17 cellular contexts compared by ENCODE assay signal in genomic region chr11:132286106-132286505, GRCh38.
DNase-seq lines count a peak whose midpoint lies in the region; ATAC-seq and TF ChIP-seq lines count a peak whose summit lies in the region.
"Had no signal": no experiment of that assay in that cellular context is flagged by ENCODE, and none has a peak within 500 bp of the region (broad histone marks: within the 10 kb centered on the region; RNA-seq: fewer than 3 reads in every experiment).

No MANE protein-coding gene starts in this region.

- H3K9me3 ChIP-seq in right cardiac atrium (ENCODE audit: control insufficient read depth, low read length) (no peaks in the 10 kb centered on the region), neuronal stem cell (replicated peaks in 1 of 2; ENCODE audit: control insufficient read depth in 2 of 2, insufficient read depth in 1 of 2, low read depth in 1 of 2, low read length in 2 of 2) (no peaks in the 10 kb centered on the region)
- H3K9me3 ChIP-seq: BLaER1, HAP-1 had no signal

- H3K4ac ChIP-seq in neuronal stem cell (ENCODE audit: low read length): no peak overlapping the region

- H3K27me3 Mint-ChIP-seq in brain: no peaks in the 10 kb centered on the region

- H2BK120ac ChIP-seq in neuronal stem cell (ENCODE audit: low read depth, low read length): no peak overlapping the region

- no peak overlapping the region for H2BK15ac ChIP-seq in neuronal stem cell (ENCODE audit: low read length)

- intact Hi-C loops in Right ventricle myocardium superior (cut with DNase I) (no loop called here), left cardiac atrium (cut with DNase I) (no loop called here), right cardiac atrium (cut with DNase I) (no loop called here)

- no peaks in the 10 kb centered on the region for H3K79me1 ChIP-seq in neuronal stem cell (ENCODE audit: low read depth, low read length)

- H3K4me2 ChIP-seq in neuronal stem cell (ENCODE audit: insufficient read depth, low read length, poor library complexity, severe bottlenecking): no peak overlapping the region
- H3K4me2 ChIP-seq: BLaER1 had no signal

- no peak for TF ChIP-seq CTCF in brain (conservative IDR thresholded peaks at IDR 0.05)

- H3K27ac ChIP-seq in right cardiac atrium (ENCODE audit: low read length) (peak overlapping the region; percentile 96), neuronal stem cell (replicated peaks; ENCODE audit: low read length) (no peak overlapping the region)
- H3K27ac ChIP-seq: BLaER1, GM23248, HL-60 had no signal

- H3K4me1 Mint-ChIP-seq in brain: peaks cover 40% of the 10 kb centered on the region
- H3K4me1 Mint-ChIP-seq: CD14-positive monocyte; CD4-positive, alpha-beta memory T cell had no signal

- no peaks in the 10 kb centered on the region for H3K9me3 Mint-ChIP-seq in brain

- no peak overlapping the region for H3K4me3 ChIP-seq in right cardiac atrium (ENCODE audit: low read length)
- H3K4me3 ChIP-seq in neuronal stem cell (ENCODE audit: low read length in 2 of 2): no peak overlapping the region
- H3K4me3 ChIP-seq: BLaER1, GM23248, HAP-1 had no signal

- ATAC-seq in Right ventricle myocardium superior (ENCODE audit: poor library complexity) (peak; percentile 87), left cardiac atrium (peak; percentile 30 to 52), right cardiac atrium (peak in 1 of 2 donors; percentile 45), HG03159 (IDR thresholded peaks at IDR 0.05; ENCODE audit: unreplicated experiment) (no peak), GM21423 (IDR thresholded peaks at IDR 0.05; ENCODE audit: unreplicated experiment) (no peak)

- H2BK12ac ChIP-seq in neuronal stem cell (ENCODE audit: low read length): no peak overlapping the region

- no peak overlapping the region for H3K4me3 Mint-ChIP-seq in brain
- H3K4me3 Mint-ChIP-seq: CD14-positive monocyte had no signal

- no peak overlapping the region for H3K14ac ChIP-seq in neuronal stem cell (ENCODE audit: low read length)

- H3K4me1 ChIP-seq in right cardiac atrium (ENCODE audit: control insufficient read depth, insufficient read depth, low read length) (no peaks in the 10 kb centered on the region), neuronal stem cell (ENCODE audit: control insufficient read depth in 2 of 2, insufficient read depth in 1 of 2, low read depth in 1 of 2, low read length in 2 of 2) (no peaks in the 10 kb centered on the region)
- H3K4me1 ChIP-seq: BLaER1, HAP-1 had no signal

- H3K9ac ChIP-seq in neuronal stem cell (ENCODE audit: low read depth, low read length, poor library complexity): no peak overlapping the region
- H3K9ac ChIP-seq: BLaER1, GM23248 had no signal

- H3K27me3 ChIP-seq in right cardiac atrium (ENCODE audit: control insufficient read depth, insufficient read depth) (no peaks in the 10 kb centered on the region), neuronal stem cell (ENCODE audit: control insufficient read depth in 3 of 3, insufficient read depth in 3 of 3, low read depth in 1 of 3, low read length in 3 of 3) (no peaks in the 10 kb centered on the region)
- H3K27me3 ChIP-seq: BLaER1 had no signal

- H2BK5ac ChIP-seq in neuronal stem cell (ENCODE audit: low read length): no peak overlapping the region

- H3K27ac Mint-ChIP-seq in brain: peak overlapping the region in 3 of 5 experiments; percentile 27 to 43 (median 36)
- H3K27ac Mint-ChIP-seq: CD14-positive monocyte; CD4-positive, alpha-beta memory T cell had no signal

- H3K36me3 Mint-ChIP-seq in brain: no peaks in the 10 kb centered on the region
- H3K36me3 Mint-ChIP-seq: CD14-positive monocyte; CD4-positive, alpha-beta memory T cell had no signal

- H3K23ac ChIP-seq in neuronal stem cell (ENCODE audit: low read depth, low read length, poor library complexity): no peak overlapping the region

- H4K8ac ChIP-seq in neuronal stem cell (ENCODE audit: low read depth, low read length): no peak overlapping the region

- no peak overlapping the region for H4K91ac ChIP-seq in neuronal stem cell (ENCODE audit: low read depth, low read length, poor library complexity)

- no peak overlapping the region for H2AK5ac ChIP-seq in neuronal stem cell (ENCODE audit: low read depth, low read length)

- no peak for DNase-seq in Right ventricle myocardium superior
- no peak for DNase-seq in left cardiac atrium
- no peak for DNase-seq in right cardiac atrium
- no peak for DNase-seq in activated CD4-positive, alpha-beta T cell treated with anti-CD3 and anti-CD28 coated beads for 48 hours
- no peak for DNase-seq in neuronal stem cell (ENCODE audit: low spot score)
- DNase-seq: 8988T; CD4-positive, alpha-beta memory T cell; DMS79 treated with DMSO at 0.1 percent for 48 hours; GF-D8; GM23248 had no signal

- H2AFZ ChIP-seq in neuronal stem cell (ENCODE audit: low read length): no peak overlapping the region
- H2AFZ ChIP-seq: GM23248 had no signal

- H3K36me3 ChIP-seq in neuronal stem cell (replicated peaks in 1 of 2; ENCODE audit: control insufficient read depth in 2 of 2, insufficient read depth in 2 of 2, low read length in 2 of 2): no peaks in the 10 kb centered on the region
- H3K36me3 ChIP-seq: BLaER1, HAP-1 had no signal

- H3K18ac ChIP-seq in neuronal stem cell (ENCODE audit: low read length): no peak overlapping the region

- 67% methylated on average over 3 of the region's 3 CpGs for WGBS in right cardiac atrium
- WGBS in neuronal stem cell (ENCODE audit: extremely low coverage in 2 of 2, insufficient read length in 2 of 2, insufficient replicate concordance in 1 of 2), 2 donors: no CpG with 5 or more reads among the region's 3 CpGs

Comparison
In these comparisons a context has a peak if more than half of its experiments do, and no peak if none do; other contexts are left out.
1. ATAC-seq: peak in Right ventricle myocardium superior (single experiment) and left cardiac atrium (2 of 2); none in HG03159 (single experiment) and GM21423 (single experiment).